In the genomic region with DNA sequence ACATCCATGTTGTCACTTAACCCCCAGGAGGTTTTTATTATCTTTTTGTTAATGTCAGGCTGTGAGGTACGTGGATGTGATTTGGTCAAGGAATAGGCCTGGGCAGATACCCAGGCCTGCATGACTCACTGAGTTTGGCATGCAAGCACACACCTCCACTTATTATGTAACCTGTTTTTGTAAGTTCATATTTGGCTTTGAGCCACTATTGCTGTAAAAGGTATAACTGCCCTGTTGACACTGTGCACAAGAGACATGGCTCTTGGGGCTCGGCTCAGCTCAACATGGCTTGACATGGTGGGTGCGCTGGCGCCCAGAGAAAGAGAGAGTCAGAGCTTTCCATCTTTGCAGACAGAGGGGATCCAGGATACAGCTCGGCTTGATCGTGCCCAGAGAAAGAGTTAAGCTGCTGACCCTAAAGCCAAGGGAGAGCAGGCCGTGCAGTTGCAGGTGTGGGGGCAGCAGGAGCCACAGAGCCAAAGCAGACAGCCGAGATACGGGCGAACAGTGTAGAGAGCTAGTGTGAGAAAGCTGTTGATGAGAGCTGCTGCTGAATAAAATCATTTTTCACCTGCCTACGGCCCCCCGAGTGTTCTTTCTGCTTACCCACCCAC, we compare ENCODE assay signal across 22 cellular contexts.
DNase-seq lines count a peak whose midpoint lies in the region; ATAC-seq and TF ChIP-seq lines count a peak whose summit lies in the region.
"Had no signal": no experiment of that assay in that cellular context is flagged by ENCODE, and none has a peak within 500 bp of the region (broad histone marks: within the 10 kb centered on the region; RNA-seq: fewer than 3 reads in every experiment).

No MANE protein-coding gene starts in this region.

- TF ChIP-seq CTCF in body of pancreas (IDR thresholded peaks at IDR 0.05) = no peak
- no peak for TF ChIP-seq CTCF in thyroid gland (IDR thresholded peaks at IDR 0.05)
- no peak for TF ChIP-seq CTCF in psoas muscle (IDR thresholded peaks at IDR 0.05)

- peak; percentile 0 for DNase-seq in NCI-H128 (lab: John Stamatoyannopoulos, UW; ENCODE audit: unreplicated experiment)
- peak; percentile 20 to 68 (median 43) for DNase-seq in body of pancreas
- no peak for DNase-seq in left colon
- peak; percentile 59 to 75 for DNase-seq in thyroid gland
- DNase-seq in amniotic stem cell (lab: John Stamatoyannopoulos, UW) = no peak
- DNase-seq in SKM-1 (lab: John Stamatoyannopoulos, UW; ENCODE audit: unreplicated experiment) = no peak
- DNase-seq in stimulated activated CD4-positive, alpha-beta T cell treated with anti-CD3 and anti-CD28 coated beads, Interleukin-4, amount 100 ng/mL, for 4 hours = no peak
- DNase-seq in psoas muscle = no peak
- DNase-seq: activated CD4-positive, alpha-beta T cell treated with anti-CD3 and anti-CD28 coated beads for 4 hours; effector memory CD4-positive, alpha-beta T cell; EL; foreskin melanocyte; mesenchymal stem cell; MG63; NCI-H2029; right lobe of liver; SIG-M5; stimulated activated CD4-positive, alpha-beta T cell treated with anti-CD3 and anti-CD28 coated beads, Interleukin-2, amount 100 ng/mL, for 48 hours; stimulated activated CD8-positive, alpha-beta memory T cell treated with anti-CD3 and anti-CD28 coated beads, Interleukin-4, amount 100 ng/mL, for 48 hours had no signal

- intact Hi-C loops in body of pancreas (cut with DNase I) (no loop called here), left colon (cut with DNase I, micrococcal nuclease) (no loop called here), thyroid gland (cut with DNase I) (no loop called here), psoas muscle (cut with DNase I) (no loop called here)

- H3K27ac ChIP-seq in body of pancreas (peak overlapping the region in 1 of 4 donors; percentile 13), thyroid gland (peak overlapping the region; percentile 89 to 96 (median 95)), psoas muscle (no peak overlapping the region)
- H3K27ac ChIP-seq: neural progenitor cell, right lobe of liver, thoracic aorta had no signal

- no peaks in the 10 kb centered on the region for H3K9me3 ChIP-seq in body of pancreas
- H3K9me3 ChIP-seq in thyroid gland = no peaks in the 10 kb centered on the region
- H3K9me3 ChIP-seq in psoas muscle = no peaks in the 10 kb centered on the region
- H3K9me3 ChIP-seq: MG63, right lobe of liver, thoracic aorta had no signal

- H3K36me3 ChIP-seq in body of pancreas (replicated peaks in 1 of 2; ENCODE audit: insufficient read depth in 1 of 2, low read depth in 2 of 2) = no peaks in the 10 kb centered on the region
- H3K36me3 ChIP-seq in thyroid gland = no peaks in the 10 kb centered on the region
- H3K36me3 ChIP-seq in psoas muscle (ENCODE audit: insufficient read depth in 1 of 2, low read depth in 1 of 2) = no peaks in the 10 kb centered on the region
- H3K36me3 ChIP-seq: MG63, neural progenitor cell, right lobe of liver, thoracic aorta had no signal

- ATAC-seq in body of pancreas (peak; percentile 73), left colon (peak; percentile 67), psoas muscle (no peak)
- ATAC-seq: activated naive CD4-positive, alpha-beta T cell treated with anti-CD3 and anti-CD28 coated beads, Interleukin-2, amount 50 U/mL, for 72 hours had no signal

- H3K4me1 ChIP-seq in body of pancreas = peaks cover 10% of the 10 kb centered on the region
- peaks cover 18 to 21% of the 10 kb centered on the region in 2 donors for H3K4me1 ChIP-seq in thyroid gland
- no peaks in the 10 kb centered on the region for H3K4me1 ChIP-seq in psoas muscle
- H3K4me1 ChIP-seq: neural progenitor cell, right lobe of liver had no signal

- H3K4me3 ChIP-seq in body of pancreas = no peak overlapping the region
- no peak overlapping the region for H3K4me3 ChIP-seq in thyroid gland (replicated peaks in 1 of 3)
- no peak overlapping the region for H3K4me3 ChIP-seq in psoas muscle
- H3K4me3 ChIP-seq: MG63, neural progenitor cell, right lobe of liver, thoracic aorta had no signal

- WGBS in body of pancreas, 2 donors = 60 to 63% methylated on average over 8 to 12 of the region's 12 CpGs
- WGBS in thyroid gland, 2 donors = 47 to 62% methylated on average over 6 to 12 of the region's 12 CpGs
- WGBS in psoas muscle, 3 donors = 82 to 84% methylated on average over 12 of the region's 12 CpGs; no CpG with 5 or more reads in 1 of the 3 donors

- H3K27me3 ChIP-seq in body of pancreas = no peaks in the 10 kb centered on the region
- H3K27me3 ChIP-seq in thyroid gland = no peaks in the 10 kb centered on the region
- no peaks in the 10 kb centered on the region for H3K27me3 ChIP-seq in psoas muscle (ENCODE audit: insufficient read depth in 3 of 3, low read length in 2 of 3)
- H3K27me3 ChIP-seq: neural progenitor cell, right lobe of liver had no signal

- TF ChIP-seq POLR2A in body of pancreas (IDR thresholded peaks at IDR 0.05) = no peak
- TF ChIP-seq POLR2A in thyroid gland (IDR thresholded peaks at IDR 0.05) = no peak

Comparison
In these comparisons a context has a peak if more than half of its experiments do, and no peak if none do; other contexts are left out.
1. DNase-seq: peak in NCI-H128 (single experiment), body of pancreas (4 of 4) and thyroid gland (2 of 2); none in left colon (0 of 2), amniotic stem cell (single experiment), SKM-1 (single experiment), stimulated activated CD4-positive, alpha-beta T cell treated with anti-CD3 and anti-CD28 coated beads, Interleukin-4, amount 100 ng/mL, for 4 hours (0 of 2) and psoas muscle (0 of 2).
2. ATAC-seq: peak in body of pancreas (single experiment) and left colon (single experiment); none in psoas muscle (0 of 4).